ENCODE assay signal across 1 cellular context in the genomic region with DNA sequence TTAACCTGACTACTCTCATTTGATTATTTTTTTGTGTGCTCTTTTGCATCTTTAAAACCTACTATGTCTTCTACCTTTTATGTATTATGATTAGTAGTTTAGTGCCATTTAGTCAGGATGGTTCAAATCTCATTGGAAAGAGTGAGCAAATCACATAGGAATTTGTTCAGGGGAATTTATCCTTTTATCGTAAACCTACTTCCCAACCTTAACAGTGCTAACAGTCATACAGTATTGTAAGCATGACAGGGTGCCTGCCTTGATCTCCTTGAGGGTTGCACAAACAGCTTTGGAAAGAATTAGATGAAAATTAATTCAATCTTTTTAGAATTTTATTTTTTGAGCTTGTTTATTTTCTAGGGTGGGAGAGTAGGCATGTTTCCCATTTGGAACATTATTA.
TF ChIP-seq lines count a peak whose summit lies in the region.

No MANE protein-coding gene starts in this region.

TF ChIP-seq in SK-N-SH, 30 proteins besides CTCF, POLR2A, EP300 and RAD21 (continued from another document):
- TF ChIP-seq ZBTB33 (IDR thresholded peaks at IDR 0.05; ENCODE audit: borderline replicate concordance, low read depth) (no peak), FOXM1 (IDR thresholded peaks at IDR 0.05; ENCODE audit: low read depth) (no peak), SIN3A (IDR thresholded peaks at IDR 0.05; ENCODE audit: borderline replicate concordance, low read depth, low read length) (no peak)
- TF ChIP-seq, protein P1, sequence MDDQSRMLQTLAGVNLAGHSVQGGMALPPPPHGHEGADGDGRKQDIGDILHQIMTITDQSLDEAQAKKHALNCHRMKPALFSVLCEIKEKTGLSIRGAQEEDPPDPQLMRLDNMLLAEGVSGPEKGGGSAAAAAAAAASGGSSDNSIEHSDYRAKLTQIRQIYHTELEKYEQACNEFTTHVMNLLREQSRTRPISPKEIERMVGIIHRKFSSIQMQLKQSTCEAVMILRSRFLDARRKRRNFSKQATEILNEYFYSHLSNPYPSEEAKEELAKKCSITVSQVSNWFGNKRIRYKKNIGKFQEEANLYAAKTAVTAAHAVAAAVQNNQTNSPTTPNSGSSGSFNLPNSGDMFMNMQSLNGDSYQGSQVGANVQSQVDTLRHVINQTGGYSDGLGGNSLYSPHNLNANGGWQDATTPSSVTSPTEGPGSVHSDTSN (IDR thresholded peaks at IDR 0.05): no peak
